In genomic region chr10:73911553-73912004, GRCh38 we compare ENCODE assay signal across 1 cellular context.
TF ChIP-seq lines count a peak whose summit lies in the region.

No MANE protein-coding gene starts in this region.

TF ChIP-seq in K562, 482 proteins besides CTCF, POLR2A, EP300 and RAD21 (continues in another document):
- TF ChIP-seq RBBP5 (IDR thresholded peaks at IDR 0.05; ENCODE audit: borderline replicate concordance, insufficient read depth, low read length, poor library complexity, severe bottlenecking) = no peak
- TF ChIP-seq DMBX1 (CRISPR knock-in tag; IDR thresholded peaks at IDR 0.05; ENCODE audit: borderline replicate concordance) = no peak
- 0 out of 2 replicates have a peak, but pooled peaks have one; percentile 11 for TF ChIP-seq SMARCA4 (IDR thresholded peaks at IDR 0.05)
- no peak for TF ChIP-seq TEAD2 (tag; IDR thresholded peaks at IDR 0.05)
- peak; percentile 17; the same call in 1 of the 2 replicates for TF ChIP-seq ARID4B (CRISPR knock-in tag; IDR thresholded peaks at IDR 0.05)
- TF ChIP-seq BRF1 (IDR thresholded peaks at IDR 0.05; ENCODE audit: borderline replicate concordance, extremely low read depth, insufficient read length) = no peak
- TF ChIP-seq CREBBP (IDR thresholded peaks at IDR 0.05; ENCODE audit: low read depth, low read length) = no peak
- no peak for TF ChIP-seq ZBED1 (IDR thresholded peaks at IDR 0.05)
- TF ChIP-seq, protein P1, sequence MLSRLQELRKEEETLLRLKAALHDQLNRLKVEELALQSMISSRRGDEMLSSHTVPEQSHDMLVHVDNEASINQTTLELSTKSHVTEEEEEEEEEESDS (CRISPR knock-in tag; IDR thresholded peaks at IDR 0.05) = no peak
- no peak for TF ChIP-seq TFAP4 (CRISPR knock-in tag; IDR thresholded peaks at IDR 0.05; ENCODE audit: borderline replicate concordance)
- no peak for TF ChIP-seq HDAC2 (IDR thresholded peaks at IDR 0.05)
- 0 out of 2 replicates have a peak, but pooled peaks have one; percentile 11 for TF ChIP-seq ZNF253 (CRISPR knock-in tag; conservative IDR thresholded peaks at IDR 0.05)
- no peak for TF ChIP-seq ASH1L (IDR thresholded peaks at IDR 0.05; ENCODE audit: borderline replicate concordance, low read depth, partially characterized antibody)
- TF ChIP-seq U2AF2 (optimal IDR thresholded peaks at IDR 0.05; ENCODE audit: low read depth, low read length) = no peak
- TF ChIP-seq, protein P2, sequence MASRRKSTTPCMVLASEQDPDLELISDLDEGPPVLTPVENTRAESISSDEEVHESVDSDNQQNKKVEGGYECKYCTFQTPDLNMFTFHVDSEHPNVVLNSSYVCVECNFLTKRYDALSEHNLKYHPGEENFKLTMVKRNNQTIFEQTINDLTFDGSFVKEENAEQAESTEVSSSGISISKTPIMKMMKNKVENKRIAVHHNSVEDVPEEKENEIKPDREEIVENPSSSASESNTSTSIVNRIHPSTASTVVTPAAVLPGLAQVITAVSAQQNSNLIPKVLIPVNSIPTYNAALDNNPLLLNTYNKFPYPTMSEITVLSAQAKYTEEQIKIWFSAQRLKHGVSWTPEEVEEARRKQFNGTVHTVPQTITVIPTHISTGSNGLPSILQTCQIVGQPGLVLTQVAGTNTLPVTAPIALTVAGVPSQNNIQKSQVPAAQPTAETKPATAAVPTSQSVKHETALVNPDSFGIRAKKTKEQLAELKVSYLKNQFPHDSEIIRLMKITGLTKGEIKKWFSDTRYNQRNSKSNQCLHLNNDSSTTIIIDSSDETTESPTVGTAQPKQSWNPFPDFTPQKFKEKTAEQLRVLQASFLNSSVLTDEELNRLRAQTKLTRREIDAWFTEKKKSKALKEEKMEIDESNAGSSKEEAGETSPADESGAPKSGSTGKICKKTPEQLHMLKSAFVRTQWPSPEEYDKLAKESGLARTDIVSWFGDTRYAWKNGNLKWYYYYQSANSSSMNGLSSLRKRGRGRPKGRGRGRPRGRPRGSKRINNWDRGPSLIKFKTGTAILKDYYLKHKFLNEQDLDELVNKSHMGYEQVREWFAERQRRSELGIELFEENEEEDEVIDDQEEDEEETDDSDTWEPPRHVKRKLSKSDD (conservative IDR thresholded peaks at IDR 0.05; ENCODE audit: low read length) = no peak
- TF ChIP-seq, protein P3, sequence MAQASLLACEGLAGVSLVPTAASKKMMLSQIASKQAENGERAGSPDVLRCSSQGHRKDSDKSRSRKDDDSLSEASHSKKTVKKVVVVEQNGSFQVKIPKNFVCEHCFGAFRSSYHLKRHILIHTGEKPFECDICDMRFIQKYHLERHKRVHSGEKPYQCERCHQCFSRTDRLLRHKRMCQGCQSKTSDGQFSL (CRISPR knock-in tag; IDR thresholded peaks at IDR 0.05) = no peak
- TF ChIP-seq, protein P3 (tag; IDR thresholded peaks at IDR 0.05) = no peak
- no peak for TF ChIP-seq IFI16 (CRISPR knock-in tag; IDR thresholded peaks at IDR 0.05)
- TF ChIP-seq ILF3 (IDR thresholded peaks at IDR 0.05; ENCODE audit: borderline replicate concordance) = no peak
- no peak for TF ChIP-seq GABPA (tag; conservative IDR thresholded peaks at IDR 0.05; ENCODE audit: low read depth)
- no peak for TF ChIP-seq CBX1 (IDR thresholded peaks at IDR 0.05; ENCODE audit: low read depth)
- TF ChIP-seq CSDE1 (IDR thresholded peaks at IDR 0.05) = no peak
- TF ChIP-seq, protein P4, sequence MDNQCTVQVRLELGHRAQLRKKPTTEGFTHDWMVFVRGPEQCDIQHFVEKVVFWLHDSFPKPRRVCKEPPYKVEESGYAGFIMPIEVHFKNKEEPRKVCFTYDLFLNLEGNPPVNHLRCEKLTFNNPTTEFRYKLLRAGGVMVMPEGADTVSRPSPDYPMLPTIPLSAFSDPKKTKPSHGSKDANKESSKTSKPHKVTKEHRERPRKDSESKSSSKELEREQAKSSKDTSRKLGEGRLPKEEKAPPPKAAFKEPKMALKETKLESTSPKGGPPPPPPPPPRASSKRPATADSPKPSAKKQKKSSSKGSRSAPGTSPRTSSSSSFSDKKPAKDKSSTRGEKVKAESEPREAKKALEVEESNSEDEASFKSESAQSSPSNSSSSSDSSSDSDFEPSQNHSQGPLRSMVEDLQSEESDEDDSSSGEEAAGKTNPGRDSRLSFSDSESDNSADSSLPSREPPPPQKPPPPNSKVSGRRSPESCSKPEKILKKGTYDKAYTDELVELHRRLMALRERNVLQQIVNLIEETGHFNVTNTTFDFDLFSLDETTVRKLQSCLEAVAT (IDR thresholded peaks at IDR 0.05) = no peak
- no peak for TF ChIP-seq ARID3A (IDR thresholded peaks at IDR 0.05; ENCODE audit: borderline replicate concordance, low read depth, low read length)
- TF ChIP-seq NONO (IDR thresholded peaks at IDR 0.05; ENCODE audit: low read depth in 2 of 2, low read length in 1 of 2) = no peak
- no peak for TF ChIP-seq ZC3H8 (IDR thresholded peaks at IDR 0.05)
- no peak for TF ChIP-seq NR4A1 (CRISPR knock-in tag; IDR thresholded peaks at IDR 0.05)
- no peak for TF ChIP-seq NR4A1 (tag; IDR thresholded peaks at IDR 0.05)
- no peak for TF ChIP-seq ZNF76 (CRISPR knock-in tag; IDR thresholded peaks at IDR 0.05; ENCODE audit: borderline replicate concordance)
- TF ChIP-seq ZNF644 (tag; IDR thresholded peaks at IDR 0.05; ENCODE audit: low read depth) = no peak
- no peak for TF ChIP-seq ZNF232 (CRISPR knock-in tag; IDR thresholded peaks at IDR 0.05)
- no peak for TF ChIP-seq KAT7 (CRISPR knock-in tag; IDR thresholded peaks at IDR 0.05; ENCODE audit: borderline replicate concordance)
- no peak for TF ChIP-seq TEAD4 (IDR thresholded peaks at IDR 0.05; ENCODE audit: low read length)
- TF ChIP-seq TEAD4 (CRISPR knock-in tag; IDR thresholded peaks at IDR 0.05; ENCODE audit: borderline replicate concordance) = peak; percentile 53; the same call in 1 of the 2 replicates
- no peak for TF ChIP-seq MAZ (CRISPR knock-in tag; conservative IDR thresholded peaks at IDR 0.05 in 1 of 2, IDR thresholded peaks at IDR 0.05 in 1 of 2)
- TF ChIP-seq RERE (CRISPR knock-in tag; IDR thresholded peaks at IDR 0.05; ENCODE audit: borderline replicate concordance) = no peak
- TF ChIP-seq FOXA3 (CRISPR knock-in tag; conservative IDR thresholded peaks at IDR 0.05 in 1 of 2, IDR thresholded peaks at IDR 0.05 in 1 of 2) = 0 out of 4 replicates have a peak, but pooled peaks of 1 of the 2 experiments have one; percentile 22
- no peak for TF ChIP-seq TFAM (CRISPR knock-in tag; conservative IDR thresholded peaks at IDR 0.05)
- TF ChIP-seq SMARCE1 (IDR thresholded peaks at IDR 0.05) = 0 out of 2 replicates have a peak, but pooled peaks have one; percentile 29
- TF ChIP-seq ZKSCAN1 (IDR thresholded peaks at IDR 0.05; ENCODE audit: low read depth, low read length) = 0 out of 2 replicates have a peak, but pooled peaks have one; percentile 5
- no peak for TF ChIP-seq MECOM (CRISPR knock-in tag; IDR thresholded peaks at IDR 0.05)
- TF ChIP-seq, protein P5, sequence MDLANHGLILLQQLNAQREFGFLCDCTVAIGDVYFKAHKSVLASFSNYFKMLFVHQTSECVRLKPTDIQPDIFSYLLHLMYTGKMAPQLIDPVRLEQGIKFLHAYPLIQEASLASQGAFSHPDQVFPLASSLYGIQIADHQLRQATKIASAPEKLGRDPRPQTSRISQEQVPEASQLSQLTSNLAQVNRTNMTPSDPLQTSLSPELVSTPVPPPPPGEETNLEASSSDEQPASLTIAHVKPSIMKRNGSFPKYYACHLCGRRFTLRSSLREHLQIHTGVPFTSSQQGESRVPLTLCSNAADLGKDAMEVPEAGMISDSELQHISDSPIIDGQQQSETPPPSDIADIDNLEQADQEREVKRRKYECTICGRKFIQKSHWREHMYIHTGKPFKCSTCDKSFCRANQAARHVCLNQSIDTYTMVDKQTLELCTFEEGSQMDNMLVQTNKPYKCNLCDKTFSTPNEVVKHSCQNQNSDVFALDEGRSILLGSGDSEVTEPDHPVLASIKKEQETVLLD (IDR thresholded peaks at IDR 0.05) = 0 out of 2 replicates have a peak, but pooled peaks have one; percentile 25
- TF ChIP-seq PCBP1 (IDR thresholded peaks at IDR 0.05; ENCODE audit: low read depth, low read length, poor library complexity, severe bottlenecking) = no peak
- TF ChIP-seq TRIM24 (IDR thresholded peaks at IDR 0.05) = no peak
- no peak for TF ChIP-seq NFE2 (IDR thresholded peaks at IDR 0.05; ENCODE audit: low read depth)
- TF ChIP-seq ZNF175 (CRISPR knock-in tag; IDR thresholded peaks at IDR 0.05; ENCODE audit: low read depth) = 0 out of 2 replicates have a peak, but pooled peaks have one; percentile 6
